In genomic region chr9:86944974-86945867, GRCh38 we compare ENCODE assay signal across 8 cellular contexts. TPM values are rescaled to one million over a fixed set of nuclear protein-coding genes. Genes with fewer than 3 reads are reported as not detected.
DNase-seq lines count a peak whose midpoint lies in the region; ATAC-seq, FAIRE-seq and TF ChIP-seq lines count a peak whose summit lies in the region.

No MANE protein-coding gene starts in this region.

- no peaks in the 10 kb centered on the region for H3K36me3 ChIP-seq in lung (ENCODE audit: control insufficient read depth in 2 of 2, insufficient read depth in 2 of 2, low read length in 2 of 2)
- H3K36me3 ChIP-seq in tibial nerve = no peaks in the 10 kb centered on the region

- H3K4me3 Mint-ChIP-seq in activated T-cell treated with anti-CD3 and anti-CD28 coated beads, Interleukin-2, amount 50 U/mL, for 4 hours = peak overlapping the region; percentile 62

- H3K27ac ChIP-seq in lung (ENCODE audit: low read depth in 1 of 2, low read length in 1 of 2) (peak overlapping the region; percentile 93 to 95), tibial nerve (peak overlapping the region; percentile 49 to 95 (median 84))

- no peak for DNase-seq in activated T-cell treated with anti-CD3 and anti-CD28 coated beads, Interleukin-2, amount 50 U/mL, for 4 hours
- DNase-seq in activated T-cell treated with anti-CD3 and anti-CD28 coated beads, Interleukin-2, amount 50 U/mL, for 48 hours = no peak
- DNase-seq in cerebellum (ENCODE audit: low spot score) (peak; percentile 6), lung (ENCODE audit: low spot score) (peak; percentile 24), tibial nerve (ENCODE audit: low spot score in 2 of 2) (no peak), NCI-H1694 (lab: John Stamatoyannopoulos, UW) (no peak), D721Med (ENCODE audit: insufficient read length, low spot score) (no peak), NCI-H2227 treated with DMSO at 0.1 percent for 48 hours (lab: John Stamatoyannopoulos, UW) (no peak)

- TF ChIP-seq CTCF in lung (IDR thresholded peaks at IDR 0.05; ENCODE audit: control extremely low read depth, extremely low read depth) (no peak), tibial nerve (IDR thresholded peaks at IDR 0.05) (peak in 1 of 5 experiments; percentile 21), D721Med (IDR thresholded peaks at IDR 0.05; ENCODE audit: insufficient read depth, missing control alignments) (no peak)

- H3K4me1 ChIP-seq in lung (ENCODE audit: control insufficient read depth in 2 of 2, insufficient read depth in 2 of 2, low read length in 2 of 2) (peaks cover 7 to 10% of the 10 kb centered on the region in 2 donors), tibial nerve (peaks cover 0 to 41% (median 6%) of the 10 kb centered on the region in 4 donors)

- no peaks in the 10 kb centered on the region for H3K36me3 Mint-ChIP-seq in activated T-cell treated with anti-CD3 and anti-CD28 coated beads, Interleukin-2, amount 50 U/mL, for 4 hours (ENCODE audit: insufficient read depth)

- no peaks in the 10 kb centered on the region for H3K9me3 Mint-ChIP-seq in activated T-cell treated with anti-CD3 and anti-CD28 coated beads, Interleukin-2, amount 50 U/mL, for 4 hours

- no peak for FAIRE-seq in D721Med (lab: Jason Lieb, UNC)

- WGBS in lung, 2 donors = 6% methylated on average over 41 of the region's 41 CpGs
- 13 to 17% methylated on average over 25 to 26 of the region's 41 CpGs for WGBS in tibial nerve, 2 donors

- H3K9me3 ChIP-seq in lung (ENCODE audit: control insufficient read depth in 2 of 2, insufficient read depth in 1 of 2, low read length in 1 of 2) (no peaks in the 10 kb centered on the region), tibial nerve (no peaks in the 10 kb centered on the region)

- no peaks in the 10 kb centered on the region for H3K27me3 ChIP-seq in lung (ENCODE audit: control insufficient read depth, insufficient read depth)
- H3K27me3 ChIP-seq in tibial nerve = peaks cover 0 to 3% of the 10 kb centered on the region in 2 donors

- H3K27me3 Mint-ChIP-seq in activated T-cell treated with anti-CD3 and anti-CD28 coated beads, Interleukin-2, amount 50 U/mL, for 4 hours (ENCODE audit: low read depth) = peaks cover 46% of the 10 kb centered on the region

- H3K4me3 ChIP-seq in lung (peak overlapping the region; percentile 81), tibial nerve (peak overlapping the region; percentile 70 to 85 (median 74))

- H3K4me1 Mint-ChIP-seq in activated T-cell treated with anti-CD3 and anti-CD28 coated beads, Interleukin-2, amount 50 U/mL, for 4 hours (ENCODE audit: low read depth) = peaks cover 17% of the 10 kb centered on the region

- TF ChIP-seq EP300 in tibial nerve (IDR thresholded peaks at IDR 0.05) = peak in 1 of 2 donors; percentile 4

- TF ChIP-seq POLR2A in tibial nerve (IDR thresholded peaks at IDR 0.05) = no peak

- no peak for ATAC-seq in activated T-cell treated with anti-CD3 and anti-CD28 coated beads, Interleukin-2, amount 50 U/mL, for 4 hours
- no peak for ATAC-seq in lung (ENCODE audit: insufficient read depth, low FRiP score)

RNA-seq across cellular contexts. Expression of gene GAS1, which starts 2.1 kb away (rescaled TPM):
- under 1 TPM; 0.41 to 0.61 (median 0.43) TPM for total RNA-seq in activated T-cell treated with anti-CD3 and anti-CD28 coated beads, Interleukin-2, amount 50 U/mL, for 4 hours
- 19.6 TPM for total RNA-seq in cerebellum
- 10 to 100 TPM; 13.5 to 21.2 TPM for total RNA-seq in lung
- 1 to 10 TPM; 5.3 to 7.3 TPM for polyA plus RNA-seq in lung
- total RNA-seq in tibial nerve = 100 to 1,000 TPM in 2 of 4 donors, 10 to 100 TPM in 2; 39.9 to 217 (median 132) TPM

Comparison
In these comparisons a context has a peak if more than half of its experiments do, and no peak if none do; other contexts are left out.
1. DNase-seq: peak in cerebellum (single experiment) and lung (single experiment); none in activated T-cell treated with anti-CD3 and anti-CD28 coated beads, Interleukin-2, amount 50 U/mL, for 4 hours (single experiment), activated T-cell treated with anti-CD3 and anti-CD28 coated beads, Interleukin-2, amount 50 U/mL, for 48 hours (0 of 2), tibial nerve (0 of 2), NCI-H1694 (single experiment), D721Med (single experiment) and NCI-H2227 treated with DMSO at 0.1 percent for 48 hours (single experiment).
2. RNA of gene GAS1, which starts 2.1 kb away (total RNA-seq): 39.9 to 217 TPM in tibial nerve, 13.5 to 21.2 TPM in lung and 19.6 TPM in cerebellum (single experiment); 0.41 to 0.61 TPM in activated T-cell treated with anti-CD3 and anti-CD28 coated beads, Interleukin-2, amount 50 U/mL, for 4 hours; every median in the first group is over 4 times any median in the second.